ENCODE assay signal across 6 cellular contexts in genomic region chr11:65539401-65540289, GRCh38. TPM values are rescaled to one million over a fixed set of nuclear protein-coding genes. Genes with fewer than 3 reads are reported as not detected.
DNase-seq lines count a peak whose midpoint lies in the region; ATAC-seq and TF ChIP-seq lines count a peak whose summit lies in the region.

No MANE protein-coding gene starts in this region.

- H3K9ac ChIP-seq in neural progenitor cell = no peak overlapping the region

- H3K27me3 ChIP-seq in neural progenitor cell = peaks cover 73% of the 10 kb centered on the region

- peak overlapping the region; percentile 73 for H3K4me3 Mint-ChIP-seq in neural progenitor cell

- peak overlapping the region; percentile 77 for H3K4me2 ChIP-seq in neural progenitor cell

- in situ Hi-C loops in T47D (cut with HindIII; ENCODE audit: low pct_unique_long_range_greater_than_20kb, low sequenced_read_pairs) = no loop called here

- DNase-seq in T47D (ENCODE audit: low read depth in 1 of 2, low spot score in 1 of 2) = peak; percentile 95 to 99
- peak; percentile 53 for DNase-seq in neural progenitor cell (ENCODE audit: low spot score)
- DNase-seq in NCI-H345 (lab: John Stamatoyannopoulos, UW) = no peak
- no peak for DNase-seq in hypothalamus (lab: John Stamatoyannopoulos, UW)

- peaks cover 29% of the 10 kb centered on the region for H3F3A ChIP-seq in neural progenitor cell (ENCODE audit: low read depth)

- no peak overlapping the region for H3K27ac Mint-ChIP-seq in neural progenitor cell

- H3K4me1 ChIP-seq in neural progenitor cell = peaks cover 19% of the 10 kb centered on the region

- no peaks in the 10 kb centered on the region for H3K9me3 Mint-ChIP-seq in neural progenitor cell

- H3K79me2 ChIP-seq in neural progenitor cell (ENCODE audit: low read depth) = no peaks in the 10 kb centered on the region

- peaks cover 9% of the 10 kb centered on the region for H3K4me1 Mint-ChIP-seq in neural progenitor cell

- H2AFZ ChIP-seq in neural progenitor cell (replicated peaks) = peak overlapping the region; percentile 22

- H3K36me3 Mint-ChIP-seq in neural progenitor cell = peaks cover 12% of the 10 kb centered on the region

- no peaks in the 10 kb centered on the region for H3K36me3 ChIP-seq in neural progenitor cell

- no peaks in the 10 kb centered on the region for H3K9me3 ChIP-seq in neural progenitor cell (ENCODE audit: low read depth)

- peaks cover 35% of the 10 kb centered on the region for H4K20me1 ChIP-seq in neural progenitor cell (ENCODE audit: low read depth)

- peak overlapping the region; percentile 48 for H3K4me3 ChIP-seq in neural progenitor cell

- no peak for TF ChIP-seq CTCF in neural progenitor cell (IDR thresholded peaks at IDR 0.05)

- peaks cover 17% of the 10 kb centered on the region for H3K27me3 Mint-ChIP-seq in neural progenitor cell (ENCODE audit: insufficient read depth, low read depth)

- ATAC-seq in GM19025 (IDR thresholded peaks at IDR 0.05; ENCODE audit: low read depth, unreplicated experiment) (peak; percentile 61), HG03378 (IDR thresholded peaks at IDR 0.05; ENCODE audit: unreplicated experiment) (peak; percentile 42)

- H3K27ac ChIP-seq in neural progenitor cell = no peak overlapping the region

RNA-seq across cellular contexts. Expression of gene SCYL1, which starts 14.8 kb away (rescaled TPM):
- total RNA-seq in neural progenitor cell (ENCODE audit: low replicate concordance) = 16.9 and 45.2 TPM in 2 replicates

RNA-seq across cellular contexts. Expression of gene LTBP3, which starts 18.5 kb away (rescaled TPM):
- total RNA-seq in neural progenitor cell (ENCODE audit: low replicate concordance) = 1.2 and 6.1 TPM in 2 replicates

RNA-seq across cellular contexts. Expression of gene ZNRD2, which starts 30.6 kb away (rescaled TPM):
- total RNA-seq in neural progenitor cell (ENCODE audit: low replicate concordance) = 15.5 and 34.0 TPM in 2 replicates

RNA-seq across cellular contexts. Expression of gene FAM89B, which starts 32.7 kb away (rescaled TPM):
- 11.7 and 27.8 TPM in 2 replicates for total RNA-seq in neural progenitor cell (ENCODE audit: low replicate concordance)

RNA-seq across cellular contexts. Expression of gene EHBP1L1, which starts 36.2 kb away (rescaled TPM):
- total RNA-seq in neural progenitor cell (ENCODE audit: low replicate concordance) = 4.7 and 5.1 TPM in 2 replicates

Comparison
In these comparisons a context has a peak if more than half of its experiments do, and no peak if none do; other contexts are left out.
1. DNase-seq: peak in T47D (2 of 2) and neural progenitor cell (single experiment); none in NCI-H345 (single experiment) and hypothalamus (0 of 51).